In the genomic region with DNA sequence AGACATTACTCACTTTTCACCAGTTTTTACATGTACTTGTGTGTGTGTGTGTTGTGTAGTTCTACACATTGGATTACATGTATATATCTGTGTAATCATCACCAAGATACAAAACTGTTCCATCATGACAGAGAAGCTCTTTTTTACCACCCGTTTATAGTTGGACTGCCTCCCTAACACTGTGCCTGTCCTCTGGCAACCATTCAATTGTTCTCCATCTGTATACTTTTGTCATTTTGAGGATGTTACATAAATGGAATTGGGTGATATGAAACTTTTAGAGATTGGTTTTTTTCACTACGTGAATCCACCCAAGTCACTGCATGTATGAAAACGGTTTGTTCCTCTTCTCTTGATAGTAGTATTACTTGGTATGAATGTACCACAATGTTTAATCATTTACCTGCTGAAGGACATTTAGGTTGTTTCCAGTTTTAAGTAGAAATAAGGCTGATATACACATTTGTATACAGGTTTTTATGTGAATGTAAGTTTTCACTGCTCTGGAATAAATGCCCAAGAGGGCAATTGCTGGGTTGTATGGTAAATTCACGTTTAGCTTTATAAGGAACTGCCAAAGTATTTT, we compare ENCODE assay signal across 2 cellular contexts.
TF ChIP-seq lines count a peak whose summit lies in the region.

No MANE protein-coding gene starts in this region.

TF ChIP-seq in GM12878, 131 proteins besides CTCF, POLR2A, EP300 and RAD21 (continued from another document):
- TF ChIP-seq CHD2 (IDR thresholded peaks at IDR 0.05; ENCODE audit: borderline replicate concordance, low read depth, low read length) (no peak), SREBF2 (IDR thresholded peaks at IDR 0.05; ENCODE audit: low read length) (no peak), ATF7 (IDR thresholded peaks at IDR 0.05; ENCODE audit: low read depth) (0 out of 2 replicates have a peak, but pooled peaks have one; percentile 18), POLR2AphosphoS2 (IDR thresholded peaks at IDR 0.05; ENCODE audit: low read depth, low read length) (no peak), LARP7 (IDR thresholded peaks at IDR 0.05) (no peak), MTA2 (IDR thresholded peaks at IDR 0.05; ENCODE audit: low read depth) (0 out of 2 replicates have a peak, but pooled peaks have one; percentile 19), KAT2A (conservative IDR thresholded peaks at IDR 0.05; ENCODE audit: control insufficient read depth, low read depth, low read length) (no peak), MYB (IDR thresholded peaks at IDR 0.05; ENCODE audit: borderline replicate concordance, low read depth, low read length) (no peak), RCOR1 (conservative IDR thresholded peaks at IDR 0.05; ENCODE audit: low read depth, low read length) (no peak), CREM (IDR thresholded peaks at IDR 0.05; ENCODE audit: low read depth) (no peak), PML (IDR thresholded peaks at IDR 0.05; ENCODE audit: low read length) (no peak), SPI1 (IDR thresholded peaks at IDR 0.05; ENCODE audit: borderline replicate concordance, insufficient read depth, low read depth, low read length) (no peak), ZNF274 (IDR thresholded peaks at IDR 0.05; ENCODE audit: insufficient read depth, insufficient read length) (no peak)
- TF ChIP-seq, protein P1, sequence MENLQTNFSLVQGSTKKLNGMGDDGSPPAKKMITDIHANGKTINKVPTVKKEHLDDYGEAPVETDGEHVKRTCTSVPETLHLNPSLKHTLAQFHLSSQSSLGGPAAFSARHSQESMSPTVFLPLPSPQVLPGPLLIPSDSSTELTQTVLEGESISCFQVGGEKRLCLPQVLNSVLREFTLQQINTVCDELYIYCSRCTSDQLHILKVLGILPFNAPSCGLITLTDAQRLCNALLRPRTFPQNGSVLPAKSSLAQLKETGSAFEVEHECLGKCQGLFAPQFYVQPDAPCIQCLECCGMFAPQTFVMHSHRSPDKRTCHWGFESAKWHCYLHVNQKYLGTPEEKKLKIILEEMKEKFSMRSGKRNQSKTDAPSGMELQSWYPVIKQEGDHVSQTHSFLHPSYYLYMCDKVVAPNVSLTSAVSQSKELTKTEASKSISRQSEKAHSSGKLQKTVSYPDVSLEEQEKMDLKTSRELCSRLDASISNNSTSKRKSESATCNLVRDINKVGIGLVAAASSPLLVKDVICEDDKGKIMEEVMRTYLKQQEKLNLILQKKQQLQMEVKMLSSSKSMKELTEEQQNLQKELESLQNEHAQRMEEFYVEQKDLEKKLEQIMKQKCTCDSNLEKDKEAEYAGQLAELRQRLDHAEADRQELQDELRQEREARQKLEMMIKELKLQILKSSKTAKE (IDR thresholded peaks at IDR 0.05; ENCODE audit: low read depth, poor library complexity, severe bottlenecking): no peak
- TF ChIP-seq, protein P2, sequence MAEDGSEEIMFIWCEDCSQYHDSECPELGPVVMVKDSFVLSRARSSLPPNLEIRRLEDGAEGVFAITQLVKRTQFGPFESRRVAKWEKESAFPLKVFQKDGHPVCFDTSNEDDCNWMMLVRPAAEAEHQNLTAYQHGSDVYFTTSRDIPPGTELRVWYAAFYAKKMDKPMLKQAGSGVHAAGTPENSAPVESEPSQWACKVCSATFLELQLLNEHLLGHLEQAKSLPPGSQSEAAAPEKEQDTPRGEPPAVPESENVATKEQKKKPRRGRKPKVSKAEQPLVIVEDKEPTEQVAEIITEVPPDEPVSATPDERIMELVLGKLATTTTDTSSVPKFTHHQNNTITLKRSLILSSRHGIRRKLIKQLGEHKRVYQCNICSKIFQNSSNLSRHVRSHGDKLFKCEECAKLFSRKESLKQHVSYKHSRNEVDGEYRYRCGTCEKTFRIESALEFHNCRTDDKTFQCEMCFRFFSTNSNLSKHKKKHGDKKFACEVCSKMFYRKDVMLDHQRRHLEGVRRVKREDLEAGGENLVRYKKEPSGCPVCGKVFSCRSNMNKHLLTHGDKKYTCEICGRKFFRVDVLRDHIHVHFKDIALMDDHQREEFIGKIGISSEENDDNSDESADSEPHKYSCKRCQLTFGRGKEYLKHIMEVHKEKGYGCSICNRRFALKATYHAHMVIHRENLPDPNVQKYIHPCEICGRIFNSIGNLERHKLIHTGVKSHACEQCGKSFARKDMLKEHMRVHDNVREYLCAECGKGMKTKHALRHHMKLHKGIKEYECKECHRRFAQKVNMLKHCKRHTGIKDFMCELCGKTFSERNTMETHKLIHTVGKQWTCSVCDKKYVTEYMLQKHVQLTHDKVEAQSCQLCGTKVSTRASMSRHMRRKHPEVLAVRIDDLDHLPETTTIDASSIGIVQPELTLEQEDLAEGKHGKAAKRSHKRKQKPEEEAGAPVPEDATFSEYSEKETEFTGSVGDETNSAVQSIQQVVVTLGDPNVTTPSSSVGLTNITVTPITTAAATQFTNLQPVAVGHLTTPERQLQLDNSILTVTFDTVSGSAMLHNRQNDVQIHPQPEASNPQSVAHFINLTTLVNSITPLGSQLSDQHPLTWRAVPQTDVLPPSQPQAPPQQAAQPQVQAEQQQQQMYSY (CRISPR knock-in tag; IDR thresholded peaks at IDR 0.05): no peak
- TF ChIP-seq, protein P3, sequence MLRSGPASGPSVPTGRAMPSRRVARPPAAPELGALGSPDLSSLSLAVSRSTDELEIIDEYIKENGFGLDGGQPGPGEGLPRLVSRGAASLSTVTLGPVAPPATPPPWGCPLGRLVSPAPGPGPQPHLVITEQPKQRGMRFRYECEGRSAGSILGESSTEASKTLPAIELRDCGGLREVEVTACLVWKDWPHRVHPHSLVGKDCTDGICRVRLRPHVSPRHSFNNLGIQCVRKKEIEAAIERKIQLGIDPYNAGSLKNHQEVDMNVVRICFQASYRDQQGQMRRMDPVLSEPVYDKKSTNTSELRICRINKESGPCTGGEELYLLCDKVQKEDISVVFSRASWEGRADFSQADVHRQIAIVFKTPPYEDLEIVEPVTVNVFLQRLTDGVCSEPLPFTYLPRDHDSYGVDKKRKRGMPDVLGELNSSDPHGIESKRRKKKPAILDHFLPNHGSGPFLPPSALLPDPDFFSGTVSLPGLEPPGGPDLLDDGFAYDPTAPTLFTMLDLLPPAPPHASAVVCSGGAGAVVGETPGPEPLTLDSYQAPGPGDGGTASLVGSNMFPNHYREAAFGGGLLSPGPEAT (IDR thresholded peaks at IDR 0.05; ENCODE audit: low read depth): peak; percentile 62

TF ChIP-seq in HepG2, 621 proteins besides CTCF, POLR2A, EP300 and RAD21 (continued from another document):
- TF ChIP-seq, protein P4, sequence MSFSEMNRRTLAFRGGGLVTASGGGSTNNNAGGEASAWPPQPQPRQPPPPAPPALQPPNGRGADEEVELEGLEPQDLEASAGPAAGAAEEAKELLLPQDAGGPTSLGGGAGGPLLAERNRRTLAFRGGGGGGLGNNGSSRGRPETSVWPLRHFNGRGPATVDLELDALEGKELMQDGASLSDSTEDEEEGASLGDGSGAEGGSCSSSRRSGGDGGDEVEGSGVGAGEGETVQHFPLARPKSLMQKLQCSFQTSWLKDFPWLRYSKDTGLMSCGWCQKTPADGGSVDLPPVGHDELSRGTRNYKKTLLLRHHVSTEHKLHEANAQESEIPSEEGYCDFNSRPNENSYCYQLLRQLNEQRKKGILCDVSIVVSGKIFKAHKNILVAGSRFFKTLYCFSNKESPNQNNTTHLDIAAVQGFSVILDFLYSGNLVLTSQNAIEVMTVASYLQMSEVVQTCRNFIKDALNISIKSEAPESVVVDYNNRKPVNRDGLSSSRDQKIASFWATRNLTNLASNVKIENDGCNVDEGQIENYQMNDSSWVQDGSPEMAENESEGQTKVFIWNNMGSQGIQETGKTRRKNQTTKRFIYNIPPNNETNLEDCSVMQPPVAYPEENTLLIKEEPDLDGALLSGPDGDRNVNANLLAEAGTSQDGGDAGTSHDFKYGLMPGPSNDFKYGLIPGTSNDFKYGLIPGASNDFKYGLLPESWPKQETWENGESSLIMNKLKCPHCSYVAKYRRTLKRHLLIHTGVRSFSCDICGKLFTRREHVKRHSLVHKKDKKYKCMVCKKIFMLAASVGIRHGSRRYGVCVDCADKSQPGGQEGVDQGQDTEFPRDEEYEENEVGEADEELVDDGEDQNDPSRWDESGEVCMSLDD (CRISPR knock-in tag; IDR thresholded peaks at IDR 0.05; ENCODE audit: borderline replicate concordance): no peak
- TF ChIP-seq KLF15 (CRISPR knock-in tag; IDR thresholded peaks at IDR 0.05; ENCODE audit: borderline replicate concordance) (no peak), ZNF496 (CRISPR knock-in tag; IDR thresholded peaks at IDR 0.05; ENCODE audit: insufficient replicate concordance) (no peak), NCOA5 (CRISPR knock-in tag; IDR thresholded peaks at IDR 0.05) (no peak), HMG20A (CRISPR knock-in tag; IDR thresholded peaks at IDR 0.05; ENCODE audit: borderline replicate concordance) (no peak), PCBP1 (IDR thresholded peaks at IDR 0.05; ENCODE audit: borderline replicate concordance, low read depth, low read length) (no peak), TARDBP (CRISPR knock-in tag; IDR thresholded peaks at IDR 0.05) (no peak)
- TF ChIP-seq, protein P5, sequence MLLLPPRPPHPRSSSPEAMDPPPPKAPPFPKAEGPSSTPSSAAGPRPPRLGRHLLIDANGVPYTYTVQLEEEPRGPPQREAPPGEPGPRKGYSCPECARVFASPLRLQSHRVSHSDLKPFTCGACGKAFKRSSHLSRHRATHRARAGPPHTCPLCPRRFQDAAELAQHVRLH (CRISPR knock-in tag; IDR thresholded peaks at IDR 0.05; ENCODE audit: borderline replicate concordance, low read depth): no peak
- TF ChIP-seq, protein P6, sequence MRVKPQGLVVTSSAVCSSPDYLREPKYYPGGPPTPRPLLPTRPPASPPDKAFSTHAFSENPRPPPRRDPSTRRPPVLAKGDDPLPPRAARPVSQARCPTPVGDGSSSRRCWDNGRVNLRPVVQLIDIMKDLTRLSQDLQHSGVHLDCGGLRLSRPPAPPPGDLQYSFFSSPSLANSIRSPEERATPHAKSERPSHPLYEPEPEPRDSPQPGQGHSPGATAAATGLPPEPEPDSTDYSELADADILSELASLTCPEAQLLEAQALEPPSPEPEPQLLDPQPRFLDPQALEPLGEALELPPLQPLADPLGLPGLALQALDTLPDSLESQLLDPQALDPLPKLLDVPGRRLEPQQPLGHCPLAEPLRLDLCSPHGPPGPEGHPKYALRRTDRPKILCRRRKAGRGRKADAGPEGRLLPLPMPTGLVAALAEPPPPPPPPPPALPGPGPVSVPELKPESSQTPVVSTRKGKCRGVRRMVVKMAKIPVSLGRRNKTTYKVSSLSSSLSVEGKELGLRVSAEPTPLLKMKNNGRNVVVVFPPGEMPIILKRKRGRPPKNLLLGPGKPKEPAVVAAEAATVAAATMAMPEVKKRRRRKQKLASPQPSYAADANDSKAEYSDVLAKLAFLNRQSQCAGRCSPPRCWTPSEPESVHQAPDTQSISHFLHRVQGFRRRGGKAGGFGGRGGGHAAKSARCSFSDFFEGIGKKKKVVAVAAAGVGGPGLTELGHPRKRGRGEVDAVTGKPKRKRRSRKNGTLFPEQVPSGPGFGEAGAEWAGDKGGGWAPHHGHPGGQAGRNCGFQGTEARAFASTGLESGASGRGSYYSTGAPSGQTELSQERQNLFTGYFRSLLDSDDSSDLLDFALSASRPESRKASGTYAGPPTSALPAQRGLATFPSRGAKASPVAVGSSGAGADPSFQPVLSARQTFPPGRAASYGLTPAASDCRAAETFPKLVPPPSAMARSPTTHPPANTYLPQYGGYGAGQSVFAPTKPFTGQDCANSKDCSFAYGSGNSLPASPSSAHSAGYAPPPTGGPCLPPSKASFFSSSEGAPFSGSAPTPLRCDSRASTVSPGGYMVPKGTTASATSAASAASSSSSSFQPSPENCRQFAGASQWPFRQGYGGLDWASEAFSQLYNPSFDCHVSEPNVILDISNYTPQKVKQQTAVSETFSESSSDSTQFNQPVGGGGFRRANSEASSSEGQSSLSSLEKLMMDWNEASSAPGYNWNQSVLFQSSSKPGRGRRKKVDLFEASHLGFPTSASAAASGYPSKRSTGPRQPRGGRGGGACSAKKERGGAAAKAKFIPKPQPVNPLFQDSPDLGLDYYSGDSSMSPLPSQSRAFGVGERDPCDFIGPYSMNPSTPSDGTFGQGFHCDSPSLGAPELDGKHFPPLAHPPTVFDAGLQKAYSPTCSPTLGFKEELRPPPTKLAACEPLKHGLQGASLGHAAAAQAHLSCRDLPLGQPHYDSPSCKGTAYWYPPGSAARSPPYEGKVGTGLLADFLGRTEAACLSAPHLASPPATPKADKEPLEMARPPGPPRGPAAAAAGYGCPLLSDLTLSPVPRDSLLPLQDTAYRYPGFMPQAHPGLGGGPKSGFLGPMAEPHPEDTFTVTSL (CRISPR knock-in tag; IDR thresholded peaks at IDR 0.05; ENCODE audit: borderline replicate concordance): no peak
